9 cellular contexts compared by ENCODE assay signal in the genomic region with DNA sequence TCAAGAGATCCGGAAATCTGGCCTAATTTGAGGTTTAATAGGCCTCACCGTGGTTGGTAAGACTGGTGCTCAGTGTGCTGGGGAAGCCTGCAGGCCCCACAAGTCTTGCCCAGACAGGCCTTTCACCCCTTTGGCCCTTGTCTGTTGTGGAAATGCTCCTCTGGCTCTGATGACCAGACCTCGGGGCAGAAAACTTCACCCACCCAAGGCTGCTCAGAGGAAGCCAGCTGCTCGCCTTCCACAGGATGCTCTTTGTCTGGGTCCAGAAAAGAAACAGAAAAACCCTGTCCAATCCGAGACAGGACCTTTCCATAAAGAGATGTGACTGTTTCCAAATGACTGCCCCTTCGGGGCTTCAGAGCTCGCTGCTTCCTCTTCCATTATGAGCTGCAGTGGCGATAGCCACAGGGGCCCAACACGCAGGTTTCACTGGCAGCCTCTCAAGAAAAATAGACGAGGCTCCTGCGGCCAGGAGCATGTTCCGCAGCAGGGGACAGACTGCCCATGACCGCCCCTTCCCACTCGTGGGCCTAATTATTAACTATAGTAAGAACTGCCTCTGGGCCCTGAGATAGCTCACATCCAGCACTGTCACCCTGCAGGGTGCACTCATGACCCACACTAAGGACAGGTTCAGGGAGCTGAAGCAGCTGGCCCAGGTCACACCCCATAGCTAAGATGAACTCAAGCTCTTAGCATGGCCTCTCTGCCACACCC. TPM values are rescaled to one million over a fixed set of nuclear protein-coding genes. Genes with fewer than 3 reads are reported as not detected.
DNase-seq lines count a peak whose midpoint lies in the region; ATAC-seq and TF ChIP-seq lines count a peak whose summit lies in the region.
"Had no signal": no experiment of that assay in that cellular context is flagged by ENCODE, and none has a peak within 500 bp of the region (broad histone marks: within the 10 kb centered on the region; RNA-seq: fewer than 3 reads in every experiment).

No MANE protein-coding gene starts in this region.

- peak; percentile 71 for ATAC-seq in HG02938 (IDR thresholded peaks at IDR 0.05; ENCODE audit: unreplicated experiment)

- H3K9me3 ChIP-seq in breast epithelium: no peaks in the 10 kb centered on the region
- H3K9me3 ChIP-seq in A673 (ENCODE audit: low read depth, low read length, poor library complexity, severe bottlenecking): no peaks in the 10 kb centered on the region
- H3K9me3 ChIP-seq: A549 had no signal

- intact Hi-C loops in MCF 10A (cut with micrococcal nuclease) (no loop called here), breast epithelium (cut with DNase I; ENCODE audit: low total_unique reads) (no loop called here), A673 (cut with micrococcal nuclease; ENCODE audit: unreplicated experiment) (no loop called here)

- no peaks in the 10 kb centered on the region for H3K27me3 Mint-ChIP-seq in MCF 10A (ENCODE audit: insufficient read depth, unreplicated experiment)

- no peak overlapping the region for H3K4me3 ChIP-seq in breast epithelium
- no peak overlapping the region for H3K4me3 ChIP-seq in A673 (ENCODE audit: low read depth, low read length, poor library complexity, severe bottlenecking)
- H3K4me3 ChIP-seq: A549 had no signal

- H3K36me3 ChIP-seq in breast epithelium (no peaks in the 10 kb centered on the region), A673 (ENCODE audit: insufficient read depth, low read length, poor library complexity, severe bottlenecking) (peaks cover 6% of the 10 kb centered on the region)

- H3K4me1 ChIP-seq in breast epithelium: no peaks in the 10 kb centered on the region
- H3K4me1 ChIP-seq in A673 (ENCODE audit: insufficient read depth, low read length, poor library complexity, severe bottlenecking): peaks cover 14% of the 10 kb centered on the region
- H3K4me1 ChIP-seq: A549 had no signal

- no peak overlapping the region for H3K4me3 Mint-ChIP-seq in MCF 10A (ENCODE audit: unreplicated experiment)

- TF ChIP-seq CTCF in MCF 10A (IDR thresholded peaks at IDR 0.05; ENCODE audit: unreplicated experiment) (no peak), breast epithelium (IDR thresholded peaks at IDR 0.05) (no peak), A673 (conservative IDR thresholded peaks at IDR 0.05; ENCODE audit: low read depth, low read length) (no peak)

- H3K27me3 ChIP-seq in breast epithelium: no peaks in the 10 kb centered on the region
- H3K27me3 ChIP-seq in A673 (replicated peaks; ENCODE audit: insufficient read depth, low read depth, low read length, poor library complexity): no peaks in the 10 kb centered on the region

- DNase-seq in MCF 10A (ENCODE audit: unreplicated experiment) (no peak), breast epithelium (ENCODE audit: low spot score in 2 of 2) (no peak), astrocyte of the hippocampus (ENCODE audit: low read depth, low spot score) (peak; percentile 29), HT-29 (ENCODE audit: low spot score) (no peak), A673 (ENCODE audit: low spot score) (no peak), mucosa of gallbladder (ENCODE audit: low spot score) (no peak)

- TF ChIP-seq POLR2A in breast epithelium (IDR thresholded peaks at IDR 0.05): no peak

- H3K27ac ChIP-seq in breast epithelium (peak overlapping the region in 1 of 2 donors; percentile 20), temporal lobe (ENCODE audit: low read depth, low read length) (peak overlapping the region; percentile 84), A673 (ENCODE audit: low read depth, low read length, poor library complexity, severe bottlenecking) (no peak overlapping the region)
- H3K27ac ChIP-seq: A549 had no signal

- CTCF ChIA-PET in MCF 10A (lab: Yijun Ruan, JAX): interaction anchor here (0.5 to 2.5 kb wide), 4 partner anchors 9 to 856 kb away, joined by 3 to 21 read pairs (median 6); no protein-coding TSS in a partner anchor
- CTCF ChIA-PET in A673 (lab: Charles Lee): interaction anchor here (1.7 kb wide), 1 partner anchor 9 kb away, joined by 8 read pairs; no protein-coding TSS in a partner anchor

- peak overlapping the region; percentile 39 for H3K27ac Mint-ChIP-seq in MCF 10A (ENCODE audit: low read depth, unreplicated experiment)

- peaks cover 45% of the 10 kb centered on the region for H3K36me3 Mint-ChIP-seq in MCF 10A (ENCODE audit: insufficient read depth, unreplicated experiment)

- no peaks in the 10 kb centered on the region for H3K4me1 Mint-ChIP-seq in MCF 10A (ENCODE audit: insufficient read depth, unreplicated experiment)

- no peaks in the 10 kb centered on the region for H3K9me3 Mint-ChIP-seq in MCF 10A (ENCODE audit: unreplicated experiment)

- no TSS peak for BruUV-seq in MCF 10A (replicated peaks; lab: Mats Ljungman, UMichigan)
- BruUV-seq in A673 (replicated peaks; lab: Mats Ljungman, UMichigan): no TSS peak

- POLR2A ChIA-PET in MCF 10A (lab: Yijun Ruan, JAX): interaction anchor here (1.1 to 1.8 kb wide), 3 partner anchors 9 to 19 kb away, joined by 3 to 11 read pairs (median 7); partner anchors contain the start of gene PPIB
- POLR2A ChIA-PET in A673 (lab: Charles Lee; ENCODE audit: low non-redundant PET): no interaction called here

RNA-seq across cellular contexts. Expression of gene SNX22, which starts 6.8 kb away (rescaled TPM):
- total RNA-seq in MCF 10A (2022): 0.16 and 0.25 TPM in 2 replicates
- 1 to 10 TPM in 1 of 3 donors, under 1 TPM in 2; 0.48 to 1.5 (median 0.98) TPM for total RNA-seq in breast epithelium
- 4.2 TPM for total RNA-seq in temporal lobe
- 0.03 and 0.18 TPM in 2 replicates for total RNA-seq in HT-29 (2014; rRNA removed; shearing (Covaris generic))
- total RNA-seq in A673 (2021): 2.6 and 2.7 TPM in 2 replicates
- total RNA-seq in mucosa of gallbladder: 1.0 TPM

RNA-seq across cellular contexts. Expression of gene PPIB, which starts 18.1 kb away (rescaled TPM):
- total RNA-seq in MCF 10A (2022) (874 and 1,247 TPM in 2 replicates), breast epithelium (100 to 1,000 TPM; 239 to 331 (median 312) TPM), temporal lobe (88.0 TPM), A673 (2021) (410 and 416 TPM in 2 replicates), mucosa of gallbladder (481 TPM)
- 627 and 667 TPM in 2 replicates for total RNA-seq in HT-29 (2014; rRNA removed; shearing (Covaris generic))

RNA-seq across cellular contexts. Expression of gene SNX1, which starts 48.9 kb away (rescaled TPM):
- total RNA-seq in MCF 10A (2022): 70.2 and 83.6 TPM in 2 replicates
- total RNA-seq in breast epithelium: 100 to 1,000 TPM; 107 to 144 (median 125) TPM
- total RNA-seq in temporal lobe: 26.8 TPM
- total RNA-seq in HT-29 (2014; rRNA removed; shearing (Covaris generic)): 36.2 and 60.9 TPM in 2 replicates
- 94.5 and 104 TPM in 2 replicates for total RNA-seq in A673 (2021)
- 123 TPM for total RNA-seq in mucosa of gallbladder

RNA-seq across cellular contexts. Expression of gene CIAO2A, which starts 51.1 kb away (rescaled TPM):
- 38.7 and 44.7 TPM in 2 replicates for total RNA-seq in MCF 10A (2022)
- total RNA-seq in breast epithelium: 10 to 100 TPM; 42.6 to 71.8 (median 50.9) TPM
- 29.0 TPM for total RNA-seq in temporal lobe
- total RNA-seq in HT-29 (2014; rRNA removed; shearing (Covaris generic)): 137 and 147 TPM in 2 replicates
- 75.3 and 75.6 TPM in 2 replicates for total RNA-seq in A673 (2021)
- total RNA-seq in mucosa of gallbladder: 47.1 TPM
